ENCODE assay signal across 1 cellular context in genomic region chr5:1659100-1660036, GRCh38.
TF ChIP-seq lines count a peak whose summit lies in the region.

No MANE protein-coding gene starts in this region.

TF ChIP-seq in K562, 482 proteins besides CTCF, POLR2A, EP300 and RAD21:
- TF ChIP-seq PRDM10 (IDR thresholded peaks at IDR 0.05; ENCODE audit: partially characterized antibody) (no peak), ZNF316 (IDR thresholded peaks at IDR 0.05) (0 out of 2 replicates have a peak, but pooled peaks have one; percentile 13)
